Comparison of ENCODE assay signal across 19 cellular contexts in the genomic region with DNA sequence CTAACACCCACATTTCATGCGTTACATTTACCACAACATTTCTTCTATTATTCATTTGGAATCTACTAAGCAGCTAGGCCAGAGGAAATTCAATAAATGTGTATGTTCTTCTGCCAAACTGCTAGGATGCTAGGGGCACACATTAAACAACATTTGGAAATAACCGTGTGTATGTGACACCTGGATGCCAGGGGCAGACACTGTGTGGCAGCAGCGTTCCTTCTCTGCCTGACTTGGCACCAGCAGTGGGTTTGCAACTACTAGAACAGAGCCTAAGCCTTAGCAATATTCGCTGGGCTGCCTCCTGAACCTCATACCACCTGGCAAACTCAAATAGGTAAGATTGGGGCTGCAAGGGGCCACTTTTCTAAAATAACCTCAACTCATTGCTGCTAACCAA.
A peak's percentile ranks its signal among the peaks of the same experiment; 100 is the strongest.
DNase-seq lines count a peak whose midpoint lies in the region; ATAC-seq and TF ChIP-seq lines count a peak whose summit lies in the region.
"Had no signal": no experiment of that assay in that cellular context is flagged by ENCODE, and none has a peak within 500 bp of the region (broad histone marks: within the 10 kb centered on the region; RNA-seq: fewer than 3 reads in every experiment).

No MANE protein-coding gene starts in this region.

- H3K9me3 Mint-ChIP-seq in chondrocyte (ENCODE audit: low read depth), result no peaks in the 10 kb centered on the region
- H3K9me3 Mint-ChIP-seq in activated CD4-positive, alpha-beta T cell treated with anti-CD3 and anti-CD28 coated beads, Interleukin-2, amount 10 ng/mL, durations not matched to agents 24 days and 14 days, result peaks cover 3% of the 10 kb centered on the region
- H3K9me3 Mint-ChIP-seq: activated CD4-positive, alpha-beta memory T cell treated with anti-CD3 and anti-CD28 coated beads, Interleukin-2, amount 10 ng/mL, durations not matched to agents 7 days and 5 days; activated T-cell treated with anti-CD3 and anti-CD28 coated beads, Interleukin-2, amount 50 U/mL, for 4 hours had no signal

- no peak for TF ChIP-seq POLR2A in right lobe of liver (IDR thresholded peaks at IDR 0.05)

- H3K9ac ChIP-seq in MM.1S (ENCODE audit: low read length), result no peak overlapping the region
- H3K9ac ChIP-seq: GM23248 had no signal

- H3K4me2 ChIP-seq in MM.1S (ENCODE audit: low read depth, low read length), result no peak overlapping the region

- H3K4me1 ChIP-seq in MM.1S (ENCODE audit: low read length) (no peaks in the 10 kb centered on the region), right lobe of liver (no peaks in the 10 kb centered on the region)
- H3K4me1 ChIP-seq: lower lobe of right lung, prostate gland, transverse colon had no signal

- intact Hi-C loops in right lobe of liver (cut with DNase I), result no loop called here
- intact Hi-C loops in activated CD4-positive, alpha-beta T cell treated with anti-CD3 and anti-CD28 coated beads, Interleukin-2, amount 10 ng/mL, durations not matched to agents 24 days and 14 days (cut with micrococcal nuclease), result no loop called here

- no peaks in the 10 kb centered on the region for H3K27me3 Mint-ChIP-seq in chondrocyte (ENCODE audit: low read depth)
- H3K27me3 Mint-ChIP-seq in activated CD4-positive, alpha-beta T cell treated with anti-CD3 and anti-CD28 coated beads, Interleukin-2, amount 10 ng/mL, durations not matched to agents 24 days and 14 days, result no peaks in the 10 kb centered on the region
- H3K27me3 Mint-ChIP-seq: activated CD4-positive, alpha-beta memory T cell treated with anti-CD3 and anti-CD28 coated beads, Interleukin-2, amount 10 ng/mL, durations not matched to agents 7 days and 5 days; activated naive CD8-positive, alpha-beta T cell treated with anti-CD3 and anti-CD28 coated beads for 36 hours; naive B cell; stimulated activated naive B cell treated with anti-CD40 and anti-IgM and Interleukin-4, amounts not matched to agents 10 μg/mL and 1 μg/mL and 100 μg/mL, for 72 hours had no signal

- TF ChIP-seq CTCF in MM.1S (IDR thresholded peaks at IDR 0.05; ENCODE audit: low read length) (0 out of 2 replicates have a peak, but pooled peaks have one; percentile 8), chondrocyte (IDR thresholded peaks at IDR 0.05) (peak; percentile 49), right lobe of liver (IDR thresholded peaks at IDR 0.05) (peak in 1 of 4 donors; percentile 21)

- H3K9me3 ChIP-seq in MM.1S (replicated peaks; ENCODE audit: insufficient read depth, low read length) (no peaks in the 10 kb centered on the region), right lobe of liver (no peaks in the 10 kb centered on the region)
- H3K9me3 ChIP-seq: lower lobe of right lung, prostate gland, transverse colon had no signal

- H3K4me3 ChIP-seq in MM.1S (ENCODE audit: low read length) (no peak overlapping the region), right lobe of liver (no peak overlapping the region)
- H3K4me3 ChIP-seq: GM23248, lower lobe of right lung, prostate gland, transverse colon had no signal

- H2AFZ ChIP-seq in MM.1S (ENCODE audit: low read length), result no peak overlapping the region
- H2AFZ ChIP-seq: GM23248 had no signal

- H4K20me1 ChIP-seq in MM.1S (ENCODE audit: insufficient read depth, low read length), result no peaks in the 10 kb centered on the region

- no peaks in the 10 kb centered on the region for H3K36me3 ChIP-seq in MM.1S (replicated peaks; ENCODE audit: insufficient read depth, low read length)
- H3K36me3 ChIP-seq in right lobe of liver, result no peaks in the 10 kb centered on the region
- H3K36me3 ChIP-seq: prostate gland had no signal

- H3K79me2 ChIP-seq in MM.1S (ENCODE audit: low read length), result no peaks in the 10 kb centered on the region

- H3K36me3 Mint-ChIP-seq in chondrocyte (ENCODE audit: low read depth), result no peaks in the 10 kb centered on the region
- H3K36me3 Mint-ChIP-seq in activated CD4-positive, alpha-beta T cell treated with anti-CD3 and anti-CD28 coated beads, Interleukin-2, amount 10 ng/mL, durations not matched to agents 24 days and 14 days (ENCODE audit: low read depth), result peaks cover 8% of the 10 kb centered on the region

- 89% methylated on average over 2 of the region's 4 CpGs for WGBS in right lobe of liver (ENCODE audit: insufficient coverage, low coverage, low lambda C conversion rate, missing lambda C conversion rate)

- DNase-seq in DMS53 (lab: John Stamatoyannopoulos, UW) (peak; percentile 30), DMS53 treated with DMSO at 0.1 percent for 48 hours (lab: John Stamatoyannopoulos, UW; ENCODE audit: unreplicated experiment) (no peak), MM.1S (no peak), chondrocyte (ENCODE audit: low spot score) (no peak), right lobe of liver (no peak), epidermal melanocyte (ENCODE audit: insufficient read length, low spot score) (no peak), amniotic stem cell (lab: John Stamatoyannopoulos, UW) (no peak)
- DNase-seq in activated CD4-positive, alpha-beta T cell treated with anti-CD3 and anti-CD28 coated beads, Interleukin-2, amount 10 ng/mL, durations not matched to agents 24 days and 14 days, result no peak
- DNase-seq: activated CD4-positive, alpha-beta memory T cell treated with anti-CD3 and anti-CD28 coated beads, Interleukin-2, amount 10 ng/mL, durations not matched to agents 7 days and 5 days; activated naive CD8-positive, alpha-beta T cell treated with anti-CD3 and anti-CD28 coated beads for 36 hours; activated T-cell treated with anti-CD3 and anti-CD28 coated beads, Interleukin-2, amount 50 U/mL, for 4 hours; effector CD8-positive, alpha-beta T cell; GM23248; lower lobe of right lung; naive B cell; stimulated activated CD4-positive, alpha-beta T cell treated with anti-CD3 and anti-CD28 coated beads, Interleukin-12 subunit alpha, Interleukin-12 subunit beta, amount 100 ng/mL, for 4 hours; stimulated activated naive B cell treated with anti-CD40 and anti-IgM and Interleukin-4, amounts not matched to agents 10 μg/mL and 1 μg/mL and 100 μg/mL, for 72 hours; transverse colon had no signal

- no peaks in the 10 kb centered on the region for H3K9me2 ChIP-seq in MM.1S (replicated peaks; ENCODE audit: insufficient read depth, low read length)

- no peaks in the 10 kb centered on the region for H3K27me3 ChIP-seq in MM.1S (replicated peaks; ENCODE audit: insufficient read depth, low read length)
- H3K27me3 ChIP-seq in right lobe of liver, result no peaks in the 10 kb centered on the region
- H3K27me3 ChIP-seq: transverse colon had no signal

- H3F3A ChIP-seq in MM.1S (ENCODE audit: insufficient read depth, low read length), result no peaks in the 10 kb centered on the region

- H3K27ac Mint-ChIP-seq in chondrocyte (ENCODE audit: unreplicated experiment), result no peak overlapping the region
- no peak overlapping the region for H3K27ac Mint-ChIP-seq in activated CD4-positive, alpha-beta T cell treated with anti-CD3 and anti-CD28 coated beads, Interleukin-2, amount 10 ng/mL, durations not matched to agents 24 days and 14 days
- H3K27ac Mint-ChIP-seq: activated CD4-positive, alpha-beta memory T cell treated with anti-CD3 and anti-CD28 coated beads, Interleukin-2, amount 10 ng/mL, durations not matched to agents 7 days and 5 days; activated naive CD8-positive, alpha-beta T cell treated with anti-CD3 and anti-CD28 coated beads for 36 hours; stimulated activated naive B cell treated with anti-CD40 and anti-IgM and Interleukin-4, amounts not matched to agents 10 μg/mL and 1 μg/mL and 100 μg/mL, for 72 hours had no signal

- ATAC-seq in right lobe of liver, result peak in 3 of 4 donors; percentile 22 to 42 (median 36)
- ATAC-seq: activated T-cell treated with anti-CD3 and anti-CD28 coated beads, Interleukin-2, amount 50 U/mL, for 4 hours; lower lobe of right lung; stimulated activated naive B cell treated with anti-CD40 and anti-IgM and Interleukin-4, amounts not matched to agents 10 μg/mL and 1 μg/mL and 100 μg/mL, for 72 hours had no signal

- H3K27ac ChIP-seq in MM.1S (ENCODE audit: low read length) (no peak overlapping the region), right lobe of liver (no peak overlapping the region)
- H3K27ac ChIP-seq: GM23248, lower lobe of right lung, prostate gland, transverse colon had no signal

- no peak overlapping the region for H3K4me3 Mint-ChIP-seq in chondrocyte (ENCODE audit: unreplicated experiment)
- H3K4me3 Mint-ChIP-seq in activated CD4-positive, alpha-beta T cell treated with anti-CD3 and anti-CD28 coated beads, Interleukin-2, amount 10 ng/mL, durations not matched to agents 24 days and 14 days, result no peak overlapping the region
- H3K4me3 Mint-ChIP-seq: activated CD4-positive, alpha-beta memory T cell treated with anti-CD3 and anti-CD28 coated beads, Interleukin-2, amount 10 ng/mL, durations not matched to agents 7 days and 5 days; activated naive CD8-positive, alpha-beta T cell treated with anti-CD3 and anti-CD28 coated beads for 36 hours; activated T-cell treated with anti-CD3 and anti-CD28 coated beads, Interleukin-2, amount 50 U/mL, for 4 hours; naive B cell; stimulated activated naive B cell treated with anti-CD40 and anti-IgM and Interleukin-4, amounts not matched to agents 10 μg/mL and 1 μg/mL and 100 μg/mL, for 72 hours had no signal

- no peaks in the 10 kb centered on the region for H3K4me1 Mint-ChIP-seq in chondrocyte (ENCODE audit: low read depth)
- H3K4me1 Mint-ChIP-seq in activated CD4-positive, alpha-beta T cell treated with anti-CD3 and anti-CD28 coated beads, Interleukin-2, amount 10 ng/mL, durations not matched to agents 24 days and 14 days, result peaks cover 1% of the 10 kb centered on the region
- H3K4me1 Mint-ChIP-seq: naive B cell had no signal
